ENCODE assay signal across 8 cellular contexts in genomic region chr18:39841133-39842041, GRCh38.
DNase-seq lines count a peak whose midpoint lies in the region; ATAC-seq and TF ChIP-seq lines count a peak whose summit lies in the region.

No MANE protein-coding gene starts in this region.

- peaks cover 3% of the 10 kb centered on the region for H3K27me3 Mint-ChIP-seq in activated T-helper 1 cell treated with anti-CD3 and anti-CD28 coated beads, Interleukin-12 subunit alpha, Interleukin-12 subunit beta, Interleukin-2, Interleukin-4 antibody, amounts not matched to agents 30 ng/mL and 10 ng/mL and 1 ng/mL, durations not matched to agents 14 hours and 24 hours and 36 hours (ENCODE audit: insufficient read depth)

- peak overlapping the region; percentile 49 to 54 for H3K4me3 ChIP-seq in cardiac fibroblast (replicated peaks in 1 of 2; ENCODE audit: low read depth in 2 of 2, low read length in 2 of 2)

- H3K27ac Mint-ChIP-seq in activated T-helper 1 cell treated with anti-CD3 and anti-CD28 coated beads, Interleukin-12 subunit alpha, Interleukin-12 subunit beta, Interleukin-2, Interleukin-4 antibody, amounts not matched to agents 30 ng/mL and 10 ng/mL and 1 ng/mL, durations not matched to agents 14 hours and 24 hours and 36 hours: no peak overlapping the region

- ATAC-seq in GM18520 (IDR thresholded peaks at IDR 0.05; ENCODE audit: unreplicated experiment) (no peak), GM21447 (IDR thresholded peaks at IDR 0.05; ENCODE audit: unreplicated experiment) (no peak)

- H3K4me3 Mint-ChIP-seq in activated T-helper 1 cell treated with anti-CD3 and anti-CD28 coated beads, Interleukin-12 subunit alpha, Interleukin-12 subunit beta, Interleukin-2, Interleukin-4 antibody, amounts not matched to agents 30 ng/mL and 10 ng/mL and 1 ng/mL, durations not matched to agents 14 hours and 24 hours and 36 hours: no peak overlapping the region

- DNase-seq in GM04504 (ENCODE audit: low read depth) (peak; percentile 42), NCI-H345 (lab: John Stamatoyannopoulos, UW) (peak; percentile 87), cardiac fibroblast (ENCODE audit: low read depth in 2 of 2) (peak; percentile 70 to 84), inferior parietal cortex (ENCODE audit: extremely low spot score) (peak; percentile 70), smooth muscle cell of the brain vasculature (ENCODE audit: low read depth, low spot score) (peak; percentile 81)
- DNase-seq in activated T-helper 1 cell treated with anti-CD3 and anti-CD28 coated beads, Interleukin-12 subunit alpha, Interleukin-12 subunit beta, Interleukin-2, Interleukin-4 antibody, amounts not matched to agents 30 ng/mL and 10 ng/mL and 1 ng/mL, durations not matched to agents 14 hours and 24 hours and 36 hours (ENCODE audit: low spot score): no peak

- H3K4me1 Mint-ChIP-seq in activated T-helper 1 cell treated with anti-CD3 and anti-CD28 coated beads, Interleukin-12 subunit alpha, Interleukin-12 subunit beta, Interleukin-2, Interleukin-4 antibody, amounts not matched to agents 30 ng/mL and 10 ng/mL and 1 ng/mL, durations not matched to agents 14 hours and 24 hours and 36 hours (ENCODE audit: low read depth): no peaks in the 10 kb centered on the region

- no peaks in the 10 kb centered on the region for H3K36me3 Mint-ChIP-seq in activated T-helper 1 cell treated with anti-CD3 and anti-CD28 coated beads, Interleukin-12 subunit alpha, Interleukin-12 subunit beta, Interleukin-2, Interleukin-4 antibody, amounts not matched to agents 30 ng/mL and 10 ng/mL and 1 ng/mL, durations not matched to agents 14 hours and 24 hours and 36 hours (ENCODE audit: low read depth)

- intact Hi-C loops in activated T-helper 1 cell treated with anti-CD3 and anti-CD28 coated beads, Interleukin-12 subunit alpha, Interleukin-12 subunit beta, Interleukin-2, Interleukin-4 antibody, amounts not matched to agents 30 ng/mL and 10 ng/mL and 1 ng/mL, durations not matched to agents 14 hours and 24 hours and 36 hours (cut with micrococcal nuclease): no loop called here

- peak; percentile 43 for TF ChIP-seq CTCF in cardiac fibroblast (IDR thresholded peaks at IDR 0.05; ENCODE audit: low read depth, low read length)

- H3K9me3 Mint-ChIP-seq in activated T-helper 1 cell treated with anti-CD3 and anti-CD28 coated beads, Interleukin-12 subunit alpha, Interleukin-12 subunit beta, Interleukin-2, Interleukin-4 antibody, amounts not matched to agents 30 ng/mL and 10 ng/mL and 1 ng/mL, durations not matched to agents 14 hours and 24 hours and 36 hours: peaks cover 3% of the 10 kb centered on the region
